Comparison of ENCODE assay signal across 14 cellular contexts in the genomic region with DNA sequence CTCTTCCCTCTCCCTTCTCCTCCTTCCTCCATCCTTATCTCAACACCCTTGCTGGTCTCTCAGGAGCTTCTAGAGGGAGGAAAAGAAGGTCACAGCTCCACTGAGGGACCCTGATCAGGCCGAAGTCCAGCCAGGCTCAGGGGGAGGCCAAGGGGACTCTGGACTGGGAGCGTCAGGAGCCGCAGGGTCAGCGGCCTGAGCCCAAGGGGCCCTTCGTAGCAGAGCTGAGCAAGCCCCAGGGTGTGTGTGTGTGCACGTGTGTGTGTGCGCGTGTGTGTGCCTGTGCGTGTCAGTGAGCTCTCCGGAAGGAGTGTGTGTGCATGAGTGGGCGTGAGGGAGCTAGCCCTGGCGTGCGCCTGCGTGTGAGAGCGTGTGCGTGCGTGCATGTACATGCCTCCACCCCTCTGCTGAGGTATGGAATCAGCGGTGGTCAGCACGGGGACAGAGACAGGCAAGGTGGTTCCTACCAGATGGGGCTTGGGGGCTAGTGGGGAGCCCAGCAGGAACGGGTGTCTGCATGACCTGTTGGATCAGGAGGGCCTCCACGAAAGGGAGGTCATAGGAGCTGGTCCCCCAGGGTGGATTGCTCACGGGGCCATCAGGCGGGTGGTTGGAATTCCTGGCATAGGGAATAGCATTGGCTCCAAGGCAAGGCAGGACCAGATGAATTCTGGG. TPM values are rescaled to one million over a fixed set of nuclear protein-coding genes. Genes with fewer than 3 reads are reported as not detected.
A peak's percentile ranks its signal among the peaks of the same experiment; 100 is the strongest.
DNase-seq lines count a peak whose midpoint lies in the region; ATAC-seq and TF ChIP-seq lines count a peak whose summit lies in the region.
"Had no signal": no experiment of that assay in that cellular context is flagged by ENCODE, and none has a peak within 500 bp of the region (broad histone marks: within the 10 kb centered on the region; RNA-seq: fewer than 3 reads in every experiment).

No MANE protein-coding gene starts in this region.

- no peak for TF ChIP-seq POLR2A in prostate gland (IDR thresholded peaks at IDR 0.05)

- 90 to 91% methylated on average over 15 to 23 of the region's 23 CpGs for WGBS in endodermal cell (ENCODE audit: insufficient coverage in 1 of 2, insufficient read length in 1 of 2), 2 experiments
- WGBS in prostate gland = 56% methylated on average over 23 of the region's 23 CpGs

- H3K4me3 Mint-ChIP-seq in endodermal cell = no peak overlapping the region
- peak overlapping the region; percentile 55 for H3K4me3 Mint-ChIP-seq in neural crest cell
- H3K4me3 Mint-ChIP-seq: activated T-cell treated with anti-CD3 and anti-CD28 coated beads, Interleukin-2, amount 50 U/mL, for 4 hours had no signal

- H3K4me1 ChIP-seq in BLaER1 (peaks cover 82% of the 10 kb centered on the region), endodermal cell (ENCODE audit: control insufficient read depth, insufficient read depth, low read length) (no peaks in the 10 kb centered on the region), prostate gland (replicated peaks) (peaks cover 4% of the 10 kb centered on the region)

- no peaks in the 10 kb centered on the region for H3K27me3 Mint-ChIP-seq in endodermal cell (ENCODE audit: insufficient read depth)
- peaks cover 8% of the 10 kb centered on the region for H3K27me3 Mint-ChIP-seq in neural crest cell (ENCODE audit: low read depth)

- H3K36me3 ChIP-seq in BLaER1 (no peaks in the 10 kb centered on the region), endodermal cell (ENCODE audit: control insufficient read depth, insufficient read depth, low read length) (no peaks in the 10 kb centered on the region), prostate gland (no peaks in the 10 kb centered on the region)
- H3K36me3 ChIP-seq: SJSA1 had no signal

- intact Hi-C loops in prostate gland (cut with DNase I) = no loop called here

- no peak overlapping the region for H3K4me3 ChIP-seq in BLaER1
- no peak overlapping the region for H3K4me3 ChIP-seq in endodermal cell (ENCODE audit: low read length)
- H3K4me3 ChIP-seq in prostate gland = no peak overlapping the region
- H3K4me3 ChIP-seq: SJSA1 had no signal

- no peaks in the 10 kb centered on the region for H3K9me3 ChIP-seq in BLaER1
- no peaks in the 10 kb centered on the region for H3K9me3 ChIP-seq in endodermal cell (ENCODE audit: control insufficient read depth, low read length)
- no peaks in the 10 kb centered on the region for H3K9me3 ChIP-seq in prostate gland
- H3K9me3 ChIP-seq: SJSA1 had no signal

- DNase-seq in NOMO-1 treated with DMSO at 0.1 percent for 48 hours (lab: John Stamatoyannopoulos, UW; ENCODE audit: unreplicated experiment) = peak; percentile 34
- DNase-seq in endodermal cell = no peak
- DNase-seq in neural crest cell (ENCODE audit: low read depth, low spot score) = no peak
- DNase-seq in prostate gland (ENCODE audit: low spot score) = no peak
- DNase-seq in GM20000 (ENCODE audit: low spot score) = no peak
- DNase-seq: activated T-cell treated with anti-CD3 and anti-CD28 coated beads, Interleukin-2, amount 50 U/mL, for 4 hours; effector CD8-positive, alpha-beta T cell; H7; NCI-H1092 treated with DMSO at 0.1 percent for 48 hours; NCI-H510A treated with DMSO at 0.1 percent for 48 hours had no signal

- peak overlapping the region; percentile 90 for H3K4me2 ChIP-seq in BLaER1

- H3K27me3 ChIP-seq in BLaER1 (no peaks in the 10 kb centered on the region), endodermal cell (ENCODE audit: control insufficient read depth, insufficient read depth, low read length, poor library complexity, severe bottlenecking) (peaks cover 6% of the 10 kb centered on the region), prostate gland (replicated peaks; ENCODE audit: insufficient read depth) (no peaks in the 10 kb centered on the region)

- H3K27ac ChIP-seq in BLaER1 = peak overlapping the region; percentile 40
- no peak overlapping the region for H3K27ac ChIP-seq in endodermal cell (ENCODE audit: low read depth, low read length)
- H3K27ac ChIP-seq in prostate gland = no peak overlapping the region
- H3K27ac ChIP-seq: SJSA1 had no signal

- peak overlapping the region; percentile 2; the same call in 1 of the 2 replicates for H3K9ac ChIP-seq in BLaER1
- H3K9ac ChIP-seq in endodermal cell (ENCODE audit: extremely low read depth, low read length, poor library complexity, severe bottlenecking) = no peak overlapping the region

- no peaks in the 10 kb centered on the region for H4K20me1 ChIP-seq in BLaER1

- no peaks in the 10 kb centered on the region for H3K36me3 Mint-ChIP-seq in endodermal cell (ENCODE audit: low read depth)
- no peaks in the 10 kb centered on the region for H3K36me3 Mint-ChIP-seq in neural crest cell (ENCODE audit: low read depth)

- peak overlapping the region; percentile 23 for H3K27ac Mint-ChIP-seq in endodermal cell
- peak overlapping the region; percentile 86 for H3K27ac Mint-ChIP-seq in neural crest cell (ENCODE audit: unreplicated experiment)

- no peaks in the 10 kb centered on the region for H3K9me3 Mint-ChIP-seq in endodermal cell
- no peaks in the 10 kb centered on the region for H3K9me3 Mint-ChIP-seq in neural crest cell
- H3K9me3 Mint-ChIP-seq: activated T-cell treated with anti-CD3 and anti-CD28 coated beads, Interleukin-2, amount 50 U/mL, for 4 hours had no signal

- ATAC-seq in GM18519 (IDR thresholded peaks at IDR 0.05; ENCODE audit: low FRiP score, unreplicated experiment) (no peak), GM18861 (IDR thresholded peaks at IDR 0.05; ENCODE audit: unreplicated experiment) (no peak)
- ATAC-seq: activated T-cell treated with anti-CD3 and anti-CD28 coated beads, Interleukin-2, amount 50 U/mL, for 4 hours had no signal

- H3K4me1 Mint-ChIP-seq in endodermal cell = peaks cover 9% of the 10 kb centered on the region
- peaks cover 23% of the 10 kb centered on the region for H3K4me1 Mint-ChIP-seq in neural crest cell

- TF ChIP-seq CTCF in endodermal cell (conservative IDR thresholded peaks at IDR 0.05) (no peak), neural crest cell (conservative IDR thresholded peaks at IDR 0.05) (no peak), prostate gland (IDR thresholded peaks at IDR 0.05) (no peak), GM20000 (IDR thresholded peaks at IDR 0.05; ENCODE audit: extremely low read depth, missing control alignments) (no peak)

RNA-seq across cellular contexts. Expression of a gene that starts 10.0 kb away (rescaled TPM):
- total RNA-seq in endodermal cell (10 to 100 TPM; 33.4 to 39.8 TPM), neural crest cell (18.4 and 19.0 TPM in 2 replicates), prostate gland (10 to 100 TPM; 44.9 to 50.0 TPM)
- 16.9 TPM for polyA plus RNA-seq in endodermal cell (2013, experiment 1 of 2)
- 14.3 TPM for polyA plus RNA-seq in endodermal cell (2013, experiment 2 of 2)

RNA-seq across cellular contexts. Expression of a gene that starts 15.1 kb away (rescaled TPM):
- 10 to 100 TPM; 35.1 to 45.4 TPM for total RNA-seq in endodermal cell
- polyA plus RNA-seq in endodermal cell (2013, experiment 1 of 2) = 56.2 TPM
- polyA plus RNA-seq in endodermal cell (2013, experiment 2 of 2) = 53.5 TPM
- 46.3 and 49.2 TPM in 2 replicates for total RNA-seq in neural crest cell
- 10 to 100 TPM; 18.9 to 27.8 TPM for total RNA-seq in prostate gland
- total RNA-seq: SJSA1 had no signal

RNA-seq across cellular contexts. Expression of a gene that starts 34.6 kb away (rescaled TPM):
- total RNA-seq in endodermal cell (10 to 100 TPM; 31.5 to 34.0 TPM), neural crest cell (14.1 and 16.8 TPM in 2 replicates), prostate gland (100 to 1,000 TPM in 1 of 2 donors, 10 to 100 TPM in 1; 49.3 to 118 TPM)
- 19.7 TPM for polyA plus RNA-seq in endodermal cell (2013, experiment 1 of 2)
- polyA plus RNA-seq in endodermal cell (2013, experiment 2 of 2) = 15.6 TPM

RNA-seq across cellular contexts. Expression of a gene that starts 45.5 kb away (rescaled TPM):
- 1 to 10 TPM in 1 of 2 donors, under 1 TPM in 1; 0.91 to 1.1 TPM for total RNA-seq in endodermal cell
- 0.07 TPM for polyA plus RNA-seq in endodermal cell (2013, experiment 1 of 2)
- 0.17 TPM for polyA plus RNA-seq in endodermal cell (2013, experiment 2 of 2)
- not detected in 2 replicates for total RNA-seq in neural crest cell
- 10 to 100 TPM in 1 of 2 donors, 1 to 10 TPM in 1; 3.9 to 14.8 TPM for total RNA-seq in prostate gland
- total RNA-seq: SJSA1 had no signal

RNA-seq across cellular contexts. Expression of a gene that starts 51.0 kb away (rescaled TPM):
- total RNA-seq in endodermal cell = not detected
- polyA plus RNA-seq in endodermal cell (2013, experiment 1 of 2) = not detected
- not detected for polyA plus RNA-seq in endodermal cell (2013, experiment 2 of 2)
- total RNA-seq in neural crest cell = not detected in 2 replicates
- 10 to 100 TPM in 1 of 2 donors, 1 to 10 TPM in 1; 7.8 to 16.2 TPM for total RNA-seq in prostate gland
- total RNA-seq: activated T-cell treated with anti-CD3 and anti-CD28 coated beads, Interleukin-2, amount 50 U/mL, for 4 hours; H7; SJSA1 had no signal
